21 cellular contexts compared by ENCODE assay signal in genomic region chr2:179884193-179884592, GRCh38. TPM values are rescaled to one million over a fixed set of nuclear protein-coding genes. Genes with fewer than 3 reads are reported as not detected.
DNase-seq lines count a peak whose midpoint lies in the region; ATAC-seq, FAIRE-seq and TF ChIP-seq lines count a peak whose summit lies in the region.
"Had no signal": no experiment of that assay in that cellular context is flagged by ENCODE, and none has a peak within 500 bp of the region (broad histone marks: within the 10 kb centered on the region; RNA-seq: fewer than 3 reads in every experiment).

No MANE protein-coding gene starts in this region.

- H3K27me3 ChIP-seq in HepG2 (ENCODE audit: control insufficient read depth in 1 of 2, insufficient read depth in 2 of 2, low read length in 2 of 2): no peaks in the 10 kb centered on the region
- no peaks in the 10 kb centered on the region for H3K27me3 ChIP-seq in right lobe of liver
- H3K27me3 ChIP-seq: BLaER1 treated with 17β-estradiol and CSF1 and Interleukin-3, amounts not matched to agents 10 nM and 100 nM; Peyer's patch had no signal

- H3K27ac Mint-ChIP-seq in WTC11: peak overlapping the region; percentile 54; the same call in 1 of the 2 replicates
- no peak overlapping the region for H3K27ac Mint-ChIP-seq in stimulated activated memory B cell treated with anti-CD40 and anti-IgM and Interleukin-4, amounts not matched to agents 10 μg/mL and 1 μg/mL and 100 μg/mL, for 72 hours
- H3K27ac Mint-ChIP-seq: CD8-positive, alpha-beta T cell; IgD-negative memory B cell had no signal

- no peaks in the 10 kb centered on the region for H4K20me1 ChIP-seq in HepG2 (ENCODE audit: insufficient read depth, low read length)
- H4K20me1 ChIP-seq: BLaER1 treated with 17β-estradiol and CSF1 and Interleukin-3, amounts not matched to agents 10 nM and 100 nM had no signal

- intact Hi-C loops in HepG2 (cut with micrococcal nuclease; ENCODE audit: unreplicated experiment): no loop called here
- intact Hi-C loops in right lobe of liver (cut with DNase I): no loop called here

- no peaks in the 10 kb centered on the region for H3K36me3 ChIP-seq in HepG2 (replicated peaks in 1 of 2; ENCODE audit: control insufficient read depth in 1 of 2, insufficient read depth in 2 of 2, low read length in 2 of 2)
- no peaks in the 10 kb centered on the region for H3K36me3 ChIP-seq in right lobe of liver
- H3K36me3 ChIP-seq: BLaER1 treated with 17β-estradiol and CSF1 and Interleukin-3, amounts not matched to agents 10 nM and 100 nM; Peyer's patch had no signal

- TF ChIP-seq EP300 in HepG2 (IDR thresholded peaks at IDR 0.05; ENCODE audit: low read depth in 2 of 2, low read length in 2 of 2) (no peak), HepG2 (CRISPR knock-in tag; IDR thresholded peaks at IDR 0.05; ENCODE audit: borderline replicate concordance) (no peak)

- H3K9ac ChIP-seq in HepG2 (ENCODE audit: insufficient read depth, low read depth, low read length): no peak overlapping the region
- H3K9ac ChIP-seq: BLaER1 treated with 17β-estradiol and CSF1 and Interleukin-3, amounts not matched to agents 10 nM and 100 nM had no signal

- H3K36me3 Mint-ChIP-seq in WTC11: peaks cover 20% of the 10 kb centered on the region
- no peaks in the 10 kb centered on the region for H3K36me3 Mint-ChIP-seq in stimulated activated memory B cell treated with anti-CD40 and anti-IgM and Interleukin-4, amounts not matched to agents 10 μg/mL and 1 μg/mL and 100 μg/mL, for 72 hours
- H3K36me3 Mint-ChIP-seq: CD8-positive, alpha-beta T cell; IgD-negative memory B cell had no signal

- H3K9me3 ChIP-seq in HepG2 (ENCODE audit: low read length) (0 out of 2 replicates have a peak, but pooled peaks cover 5% of the 10 kb centered on the region), right lobe of liver (no peaks in the 10 kb centered on the region)
- H3K9me3 ChIP-seq: Peyer's patch had no signal

- H3K4me1 ChIP-seq in HepG2 (ENCODE audit: insufficient read depth, low read length): no peaks in the 10 kb centered on the region
- no peaks in the 10 kb centered on the region for H3K4me1 ChIP-seq in right lobe of liver
- H3K4me1 ChIP-seq: BLaER1 treated with 17β-estradiol and CSF1 and Interleukin-3, amounts not matched to agents 10 nM and 100 nM; Peyer's patch had no signal

- TF ChIP-seq CTCF in HepG2 (CRISPR knock-in tag; IDR thresholded peaks at IDR 0.05) (no peak), right lobe of liver (IDR thresholded peaks at IDR 0.05) (no peak), WTC11 (IDR thresholded peaks at IDR 0.05) (no peak)

- TF ChIP-seq POLR2A in HepG2 (IDR thresholded peaks at IDR 0.05; ENCODE audit: insufficient read depth in 1 of 2, low read depth in 2 of 2, low read length in 2 of 2): no peak
- no peak for TF ChIP-seq POLR2A in right lobe of liver (IDR thresholded peaks at IDR 0.05)

- H2AFZ ChIP-seq in HepG2 (ENCODE audit: low read length): no peak overlapping the region

- in situ Hi-C loops in HepG2 (cut with HindIII; ENCODE audit: extremely low pct_ligation_motif_present, low pct_unique_long_range_greater_than_20kb): no loop called here

- no peak overlapping the region for H3K4me3 Mint-ChIP-seq in WTC11
- no peak overlapping the region for H3K4me3 Mint-ChIP-seq in stimulated activated memory B cell treated with anti-CD40 and anti-IgM and Interleukin-4, amounts not matched to agents 10 μg/mL and 1 μg/mL and 100 μg/mL, for 72 hours
- H3K4me3 Mint-ChIP-seq: CD8-positive, alpha-beta T cell; IgD-negative memory B cell had no signal

- no peak for FAIRE-seq in HepG2 (lab: Jason Lieb, UNC)
- FAIRE-seq: GM19239, HTR-8/SVneo had no signal

- no peak overlapping the region for H3K4me2 ChIP-seq in HepG2 (ENCODE audit: low read depth, low read length)
- H3K4me2 ChIP-seq: BLaER1 treated with 17β-estradiol and CSF1 and Interleukin-3, amounts not matched to agents 10 nM and 100 nM had no signal

- H3K4me1 Mint-ChIP-seq in WTC11: peaks cover 16% of the 10 kb centered on the region
- H3K4me1 Mint-ChIP-seq in stimulated activated memory B cell treated with anti-CD40 and anti-IgM and Interleukin-4, amounts not matched to agents 10 μg/mL and 1 μg/mL and 100 μg/mL, for 72 hours: no peaks in the 10 kb centered on the region
- H3K4me1 Mint-ChIP-seq: IgD-negative memory B cell had no signal

- no peak for DNase-seq in HepG2 (ENCODE audit: low spot score)
- DNase-seq in right lobe of liver: no peak
- DNase-seq in WTC11 (ENCODE audit: low spot score): no peak
- DNase-seq in left kidney (ENCODE audit: low read depth, low spot score): peak; percentile 13
- no peak for DNase-seq in occipital lobe (lab: John Stamatoyannopoulos, UW)
- no peak for DNase-seq in mucosa of gallbladder (ENCODE audit: low spot score)
- DNase-seq: 8988T; CD8-positive, alpha-beta T cell; DMS153; GDM1; Karpas-422; NCI-H1048; NCI-H1417 treated with DMSO at 0.1 percent for 48 hours; NCI-H187; Peyer's patch had no signal

- WGBS in HepG2 (ENCODE audit: low lambda C conversion rate): 39% methylated on average over 8 of the region's 8 CpGs
- 60% methylated on average over 5 of the region's 8 CpGs for WGBS in right lobe of liver (ENCODE audit: insufficient coverage, low coverage, low lambda C conversion rate, missing lambda C conversion rate)

- BruUV-seq in HepG2 (replicated peaks; lab: Mats Ljungman, UMichigan): no TSS peak

- H3K9me3 Mint-ChIP-seq in WTC11: peaks cover 20% of the 10 kb centered on the region
- H3K9me3 Mint-ChIP-seq in stimulated activated memory B cell treated with anti-CD40 and anti-IgM and Interleukin-4, amounts not matched to agents 10 μg/mL and 1 μg/mL and 100 μg/mL, for 72 hours: peaks cover 4% of the 10 kb centered on the region

- no peaks in the 10 kb centered on the region for H3K79me2 ChIP-seq in HepG2 (ENCODE audit: insufficient read depth, low read length)

- ATAC-seq in HepG2: peak; percentile 48
- ATAC-seq in right lobe of liver: no peak
- peak; percentile 16; the same call in 1 of the 2 replicates for ATAC-seq in WTC11
- peak; percentile 50 for ATAC-seq in stimulated activated memory B cell treated with anti-CD40 and anti-IgM and Interleukin-4, amounts not matched to agents 10 μg/mL and 1 μg/mL and 100 μg/mL, for 72 hours
- no peak for ATAC-seq in HG02610 (IDR thresholded peaks at IDR 0.05; ENCODE audit: unreplicated experiment)
- ATAC-seq: CD8-positive, alpha-beta T cell had no signal

- no peak overlapping the region for H3K4me3 ChIP-seq in HepG2 (replicated peaks in 1 of 3; ENCODE audit: insufficient read depth in 1 of 3, low read depth in 2 of 3, low read length in 3 of 3)
- no peak overlapping the region for H3K4me3 ChIP-seq in right lobe of liver
- H3K4me3 ChIP-seq: BLaER1 treated with 17β-estradiol and CSF1 and Interleukin-3, amounts not matched to agents 10 nM and 100 nM; Peyer's patch had no signal

- POLR2A ChIA-PET in HepG2 (lab: Yijun Ruan, JAX): no interaction called here
- POLR2A ChIA-PET in WTC11 (lab: Charles Lee): no interaction called here

- H3K27me3 Mint-ChIP-seq in WTC11 (ENCODE audit: low read depth): no peaks in the 10 kb centered on the region
- H3K27me3 Mint-ChIP-seq in stimulated activated memory B cell treated with anti-CD40 and anti-IgM and Interleukin-4, amounts not matched to agents 10 μg/mL and 1 μg/mL and 100 μg/mL, for 72 hours: peaks cover 8% of the 10 kb centered on the region
- H3K27me3 Mint-ChIP-seq: IgD-negative memory B cell had no signal

- no peak overlapping the region for H3K27ac ChIP-seq in HepG2 (ENCODE audit: extremely low read length, insufficient read depth, low read length)
- H3K27ac ChIP-seq in right lobe of liver: no peak overlapping the region
- H3K27ac ChIP-seq: BLaER1 treated with 17β-estradiol and CSF1 and Interleukin-3, amounts not matched to agents 10 nM and 100 nM; Peyer's patch had no signal

- CTCF ChIA-PET in HepG2 (lab: Yijun Ruan, JAX; ENCODE audit: low intra/inter-chr PET ratio, low total read pairs) (no interaction called here), WTC11 (lab: Charles Lee) (no interaction called here)

- no peak for TF ChIP-seq RAD21 in HepG2 (CRISPR knock-in tag; IDR thresholded peaks at IDR 0.05)

TF ChIP-seq in HepG2, 621 proteins besides CTCF, POLR2A, EP300 and RAD21 (continues in another document):
- no peak for TF ChIP-seq SMC3 (IDR thresholded peaks at IDR 0.05; ENCODE audit: low read length)
- TF ChIP-seq RFX3 (CRISPR knock-in tag; IDR thresholded peaks at IDR 0.05): no peak

TF ChIP-seq in WTC11, 78 proteins besides CTCF, POLR2A, EP300 and RAD21 (continues in another document):
- no peak for TF ChIP-seq IRF2 (CRISPR knock-in tag; IDR thresholded peaks at IDR 0.05; ENCODE audit: borderline replicate concordance, low read depth)
- no peak for TF ChIP-seq ATF3 (CRISPR knock-in tag; conservative IDR thresholded peaks at IDR 0.05)

RNA-seq across cellular contexts. Expression of gene ZNF385B, which starts 22.8 kb away (rescaled TPM):
- total RNA-seq in HepG2 (2016; rRNA removed; fragmentation: Illumina TruSeq; extraction: Trizol) (3.3 and 4.0 TPM in 2 replicates), right lobe of liver (10 to 100 TPM in 1 of 6 experiments, 1 to 10 TPM in 5; 3.9 to 15.7 (median 5.9) TPM), WTC11 (2021) (1.3 to 2.2 TPM (median 2.2 TPM) in 3 replicates), occipital lobe (18.4 TPM), mucosa of gallbladder (3.2 TPM)
- total RNA-seq in HepG2 (2016; cell fraction: cytosol; rRNA removed; fragmentation: Illumina TruSeq; extraction: Trizol; ENCODE audit: low read depth): 0.91 and 1.4 TPM in 2 replicates
- 3.7 and 4.7 TPM in 2 replicates for total RNA-seq in HepG2 (2016; cell fraction: insoluble cytoplasmic fraction; rRNA removed; fragmentation: Illumina TruSeq; extraction: Trizol)
- total RNA-seq in HepG2 (2016; cell fraction: membrane; rRNA removed; fragmentation: Illumina TruSeq; extraction: Trizol): 3.0 and 4.0 TPM in 2 replicates
- total RNA-seq in HepG2 (2016; cell fraction: nucleus; rRNA removed; fragmentation: Illumina TruSeq; extraction: Trizol): 8.5 and 9.0 TPM in 2 replicates
- polyA plus RNA-seq in HepG2 (2011; rRNA removed): 5.6 and 6.7 TPM in 2 replicates
- 3.7 and 4.0 TPM in 2 replicates for polyA plus RNA-seq in HepG2 (2011; cell fraction: cytosol; rRNA removed)
- 3.8 and 4.5 TPM in 2 replicates for polyA plus RNA-seq in HepG2 (2011; cell fraction: nucleus; rRNA removed)
- 3.8 and 6.1 TPM in 2 replicates for polyA plus RNA-seq in HepG2 (2012)
- polyA plus RNA-seq in HepG2 (2016; cell fraction: cytosol; fragmentation: Illumina TruSeq; extraction: Trizol; ENCODE audit: low read depth): 1.5 and 1.7 TPM in 2 replicates
- polyA plus RNA-seq in HepG2 (2016; cell fraction: insoluble cytoplasmic fraction; fragmentation: Illumina TruSeq; extraction: Trizol; ENCODE audit: low read depth): 9.0 and 10.1 TPM in 2 replicates
- polyA plus RNA-seq in HepG2 (2016; cell fraction: membrane; fragmentation: Illumina TruSeq; extraction: Trizol; ENCODE audit: low read depth): 4.7 and 5.6 TPM in 2 replicates
- polyA plus RNA-seq in HepG2 (2016; cell fraction: nucleus; fragmentation: Illumina TruSeq; extraction: Trizol; ENCODE audit: insufficient read depth, low read depth): 8.6 and 9.5 TPM in 2 replicates
- polyA minus RNA-seq in HepG2 (2011; rRNA and poly(A)+ RNA removed; ENCODE audit: low replicate concordance): 8.8 TPM in 1 of 2 replicates, not detected in the other
- polyA minus RNA-seq in HepG2 (2011; cell fraction: cytosol; rRNA and poly(A)+ RNA removed): 4.1 and 4.4 TPM in 2 replicates
- polyA minus RNA-seq in HepG2 (2011; cell fraction: nucleus; rRNA and poly(A)+ RNA removed): 32.3 and 34.8 TPM in 2 replicates
- total RNA-seq: CD8-positive, alpha-beta T cell had no signal
- polyA plus RNA-seq: IgD-negative memory B cell had no signal

Comparison
In these comparisons a context has a peak if more than half of its experiments do, and no peak if none do; other contexts are left out.
1. ATAC-seq: peak in HepG2 (single experiment), WTC11 (single experiment) and stimulated activated memory B cell treated with anti-CD40 and anti-IgM and Interleukin-4, amounts not matched to agents 10 μg/mL and 1 μg/mL and 100 μg/mL, for 72 hours (single experiment); none in right lobe of liver (0 of 4) and HG02610 (single experiment).